In the genomic region with DNA sequence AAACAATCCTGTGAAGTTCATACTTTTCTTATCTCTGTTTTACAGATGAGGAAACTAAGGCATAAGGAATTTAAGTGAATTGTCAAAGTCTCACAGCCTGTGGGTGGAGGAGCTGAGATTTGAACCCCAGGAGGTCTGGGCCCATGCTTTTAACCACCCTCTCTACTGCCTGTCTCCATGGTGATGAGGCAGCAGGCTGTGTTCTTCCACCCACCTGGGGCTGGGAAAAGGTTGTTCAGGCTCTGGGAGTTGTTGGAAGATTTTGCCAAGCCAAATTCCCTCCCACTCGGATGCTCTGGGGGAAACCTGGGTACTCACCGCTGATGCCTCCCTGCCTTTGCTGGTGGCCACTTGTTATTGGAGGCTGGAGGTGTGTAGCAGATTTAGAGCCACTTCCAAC, we compare ENCODE assay signal across 21 cellular contexts. TPM values are rescaled to one million over a fixed set of nuclear protein-coding genes. Genes with fewer than 3 reads are reported as not detected.
DNase-seq lines count a peak whose midpoint lies in the region; ATAC-seq, FAIRE-seq and TF ChIP-seq lines count a peak whose summit lies in the region.
"Had no signal": no experiment of that assay in that cellular context is flagged by ENCODE, and none has a peak within 500 bp of the region (broad histone marks: within the 10 kb centered on the region; RNA-seq: fewer than 3 reads in every experiment).

No MANE protein-coding gene starts in this region.

- H3K4me3 ChIP-seq in left ventricle myocardium inferior (no peak overlapping the region), GM12878 (no peak overlapping the region), thyroid gland (replicated peaks in 1 of 3) (no peak overlapping the region)
- H3K4me3 ChIP-seq: right lobe of liver, tibial nerve had no signal

- TF ChIP-seq EP300 in GM12878 (IDR thresholded peaks at IDR 0.05; ENCODE audit: borderline replicate concordance in 1 of 2, control insufficient read depth in 1 of 2, low read depth in 2 of 2, low read length in 2 of 2) = no peak

- ATAC-seq in GM12878 (no peak), foreskin keratinocyte (no peak)
- ATAC-seq: activated T-cell treated with anti-CD3 and anti-CD28 coated beads, Interleukin-2, amount 50 U/mL, for 72 hours; right lobe of liver had no signal

- 68% methylated on average over 2 of the region's 2 CpGs for WGBS in GM12878 (ENCODE audit: insufficient coverage, insufficient replicate concordance, low lambda C conversion rate, missing lambda C conversion rate)
- 20 to 48% methylated on average over 1 to 2 of the region's 2 CpGs for WGBS in thyroid gland, 2 donors

- no peak for FAIRE-seq in GM12878 (lab: Jason Lieb, UNC)

- no peaks in the 10 kb centered on the region for H3K9me3 ChIP-seq in left ventricle myocardium inferior (replicated peaks)
- H3K9me3 ChIP-seq in GM12878 (replicated peaks; ENCODE audit: control insufficient read depth, insufficient read depth, low read length) = no peaks in the 10 kb centered on the region
- no peaks in the 10 kb centered on the region for H3K9me3 ChIP-seq in thyroid gland
- H3K9me3 ChIP-seq: right lobe of liver, tibial nerve had no signal

- H4K20me1 ChIP-seq in GM12878 (ENCODE audit: control insufficient read depth, insufficient read depth) = no peaks in the 10 kb centered on the region

- H3K27ac ChIP-seq in left ventricle myocardium inferior (replicated peaks) (peak overlapping the region; percentile 99), GM12878 (ENCODE audit: control insufficient read depth, insufficient read depth) (no peak overlapping the region), layer of hippocampus (ENCODE audit: low read depth, low read length) (peak overlapping the region; percentile 38), thyroid gland (no peak overlapping the region), foreskin keratinocyte (no peak overlapping the region)
- H3K27ac ChIP-seq: right lobe of liver, RWPE1 had no signal

- no peaks in the 10 kb centered on the region for H3K27me3 ChIP-seq in left ventricle myocardium inferior (ENCODE audit: low read depth)
- H3K27me3 ChIP-seq in GM12878 (replicated peaks in 1 of 2; ENCODE audit: control insufficient read depth in 2 of 2, insufficient read depth in 2 of 2, low read length in 1 of 2) = no peaks in the 10 kb centered on the region
- peaks cover 2% of the 10 kb centered on the region for H3K27me3 ChIP-seq in layer of hippocampus (ENCODE audit: control insufficient read depth, insufficient read depth, low read length)
- no peaks in the 10 kb centered on the region for H3K27me3 ChIP-seq in thyroid gland
- peaks cover 3% of the 10 kb centered on the region for H3K27me3 ChIP-seq in foreskin keratinocyte
- H3K27me3 ChIP-seq: right lobe of liver, tibial nerve had no signal

- RAD21 ChIA-PET in GM12878 (lab: Charles Lee; ENCODE audit: unreplicated experiment) = interaction anchor here (1.3 to 2.7 kb wide), 3 partner anchors 10 to 132 kb away, joined by 3 to 15 read pairs (median 3); no protein-coding TSS in a partner anchor

- intact Hi-C loops in left ventricle myocardium inferior (cut with micrococcal nuclease) = no loop called here
- intact Hi-C loops in cardiac septum (cut with DNase I) = no loop called here
- intact Hi-C loops in GM12878 (cut with micrococcal nuclease; ENCODE audit: unreplicated experiment) = loop anchor here (10.0 kb wide), 1 partner anchor 167 kb away; no protein-coding TSS in a partner anchor
- intact Hi-C loops in thyroid gland (cut with DNase I) = no loop called here

- H3K4me1 ChIP-seq in left ventricle myocardium inferior (peaks cover 96% of the 10 kb centered on the region), GM12878 (ENCODE audit: control insufficient read depth, insufficient read depth, low read length) (peaks cover 40% of the 10 kb centered on the region), thyroid gland (peaks cover 5 to 43% of the 10 kb centered on the region in 2 donors), foreskin keratinocyte (peaks cover under 1% of the 10 kb centered on the region)

- H2AFZ ChIP-seq in GM12878 (ENCODE audit: control insufficient read depth, low read depth, low read length) = no peak overlapping the region

- TF ChIP-seq POLR2A in GM12878 (IDR thresholded peaks at IDR 0.05; ENCODE audit: low read depth, low read length) = no peak
- no peak for TF ChIP-seq POLR2A in thyroid gland (IDR thresholded peaks at IDR 0.05)

- H3K36me3 ChIP-seq in left ventricle myocardium inferior (no peaks in the 10 kb centered on the region), GM12878 (ENCODE audit: control insufficient read depth in 2 of 2, insufficient read depth in 2 of 2, low read length in 1 of 2) (no peaks in the 10 kb centered on the region), thyroid gland (no peaks in the 10 kb centered on the region)
- H3K36me3 ChIP-seq: right lobe of liver, tibial nerve had no signal

- in situ Hi-C loops in GM12878 (cut with MboI) = no loop called here

- H3K79me2 ChIP-seq in GM12878 (ENCODE audit: control insufficient read depth, insufficient read depth, low read length) = peaks cover 24% of the 10 kb centered on the region

- BruUV-seq in GM12878 (replicated peaks; lab: Mats Ljungman, UMichigan) = no TSS peak

- H3K9ac ChIP-seq in GM12878 (ENCODE audit: control insufficient read depth, insufficient read depth, low read length) = no peak overlapping the region

- 0 out of 2 replicates have a peak overlapping the region, but pooled peaks have one; percentile 96 for H3K4me2 ChIP-seq in GM12878 (ENCODE audit: control insufficient read depth, insufficient read depth)

- no peak for TF ChIP-seq CTCF in left ventricle myocardium inferior (IDR thresholded peaks at IDR 0.05; ENCODE audit: borderline replicate concordance)
- TF ChIP-seq CTCF in GM12878 (IDR thresholded peaks at IDR 0.05 in 2 of 3, conservative IDR thresholded peaks at IDR 0.05 in 1 of 3; ENCODE audit: control insufficient read depth in 2 of 3, extremely low read depth in 1 of 3, insufficient read depth in 1 of 3, low read depth in 3 of 3, low read length in 3 of 3) = no peak
- TF ChIP-seq CTCF in thyroid gland (IDR thresholded peaks at IDR 0.05) = no peak
- no peak for TF ChIP-seq CTCF in foreskin keratinocyte (conservative IDR thresholded peaks at IDR 0.05)

- CTCF ChIA-PET in GM12878 (lab: Yijun Ruan, JAX) = interaction anchor here (1.5 to 1.7 kb wide), 2 partner anchors 11 to 60 kb away, joined by 4 read pairs; no protein-coding TSS in a partner anchor

- TF ChIP-seq RAD21 in GM12878 (IDR thresholded peaks at IDR 0.05; ENCODE audit: insufficient read depth, low read depth, low read length) = no peak

- POLR2A ChIA-PET in GM12878 (lab: Charles Lee) = interaction anchor here (1.3 to 1.4 kb wide), 2 partner anchors 32 to 206 kb away, joined by 3 to 4 read pairs; no protein-coding TSS in a partner anchor

- SMC1A ChIA-PET in GM12878 (lab: Charles Lee; ENCODE audit: uncharacterized antibody, unreplicated experiment) = interaction anchor here (1.8 kb wide), 1 partner anchor 32 kb away, joined by 4 read pairs; no protein-coding TSS in a partner anchor

- DNase-seq in left ventricle myocardium inferior (no peak), cardiac septum (ENCODE audit: low spot score) (no peak), GM12878 (ENCODE audit: low read depth, low spot score) (no peak), thyroid gland (no peak), foreskin keratinocyte (no peak), epidermal melanocyte (ENCODE audit: insufficient read length, low spot score) (no peak)
- no peak for DNase-seq in activated effector memory CD4-positive, alpha-beta T cell treated with anti-CD3 and anti-CD28 coated beads, Interleukin-2, amount 50 U/mL, for 16 hours
- DNase-seq: activated CD4-positive, CD25-positive, alpha-beta regulatory T cell treated with anti-CD3 and anti-CD28 coated beads, Interleukin-2, amount 50 U/mL, for 72 hours; activated naive CD4-positive, alpha-beta T cell treated with anti-CD3 and anti-CD28 coated beads, Interleukin-2, amount 50 U/mL, for 16 hours; activated T-cell treated with anti-CD3 and anti-CD28 coated beads, Interleukin-2, amount 50 U/mL, for 72 hours; cortex of kidney; DMS153; H9; islet precursor cell; mesenchymal stem cell; NCI-H1092; NCI-H2029 treated with DMSO at 0.1 percent for 48 hours; right lobe of liver had no signal

RNA-seq across cellular contexts. Expression of gene SYNPO, which starts 18.3 kb away (rescaled TPM):
- total RNA-seq in left ventricle myocardium inferior = 715 TPM
- 829 TPM for total RNA-seq in cardiac septum
- 27.3 and 29.8 TPM in 2 replicates for total RNA-seq in GM12878 (2013; cell fraction: nucleolus; rRNA removed)
- total RNA-seq in GM12878 (2014; rRNA removed) = 3.3 and 3.4 TPM in 2 replicates
- 4.4 and 4.5 TPM in 2 replicates for total RNA-seq in GM12878 (2014; rRNA removed; fragmentation: Illumina TruSeq; extraction: Trizol)
- total RNA-seq in GM12878 (2021) = 21.0 and 21.8 TPM in 2 replicates
- 10.8 TPM for polyA plus RNA-seq in GM12878 (2011; ENCODE audit: low read depth)
- 11.0 and 18.3 TPM in 2 replicates for polyA plus RNA-seq in GM12878 (2011; rRNA removed)
- polyA plus RNA-seq in GM12878 (2011; cell fraction: cytosol; rRNA removed) = 24.0 and 25.6 TPM in 2 replicates
- 20.3 and 21.1 TPM in 2 replicates for polyA plus RNA-seq in GM12878 (2011; cell fraction: nucleus; rRNA removed)
- 19.5 and 20.5 TPM in 2 replicates for polyA plus RNA-seq in GM12878 (2012)
- polyA plus RNA-seq in GM12878 (2014; fragmentation: Illumina TruSeq; extraction: Trizol) = 8.7 and 9.4 TPM in 2 replicates
- polyA plus RNA-seq in GM12878 (2014; fragmentation: Nextera tagmentation; extraction: Ambion mirVana) = 1 to 10 TPM; 1.9 to 2.3 TPM
- polyA plus RNA-seq in GM12878 (2014; rRNA removed) = 10.1 and 10.7 TPM in 2 replicates
- polyA plus RNA-seq in GM12878 (2016; fragmentation: Nextera tagmentation; extraction: Ambion mirVana) = 1 to 10 TPM in 1 of 2 experiments, under 1 TPM in 1; 0.77 to 2.0 TPM
- polyA minus RNA-seq in GM12878 (2011; rRNA and poly(A)+ RNA removed) = 18.7 and 24.1 TPM in 2 replicates
- 10.3 and 10.8 TPM in 2 replicates for polyA minus RNA-seq in GM12878 (2011; cell fraction: cytosol; rRNA and poly(A)+ RNA removed)
- 7.5 and 11.7 TPM in 2 replicates for polyA minus RNA-seq in GM12878 (2011; cell fraction: nucleus; rRNA and poly(A)+ RNA removed)
- 10 to 100 TPM in 3 of 4 donors, 1 to 10 TPM in 1; 8.8 to 19.3 (median 14.1) TPM for total RNA-seq in thyroid gland
- total RNA-seq in foreskin keratinocyte = 8.8 and 10.1 TPM in 2 replicates
- polyA plus RNA-seq in foreskin keratinocyte = 6.9 and 7.0 TPM in 2 replicates

RNA-seq across cellular contexts. Expression of gene MYOZ3, which starts 38.9 kb away (rescaled TPM):
- 6.2 TPM for total RNA-seq in left ventricle myocardium inferior
- 10.0 TPM for total RNA-seq in cardiac septum
- not detected in 2 replicates for total RNA-seq in GM12878 (2013; cell fraction: nucleolus; rRNA removed)
- 1.1 TPM in 1 of 2 replicates, not detected in the other for total RNA-seq in GM12878 (2014; rRNA removed)
- total RNA-seq in GM12878 (2014; rRNA removed; fragmentation: Illumina TruSeq; extraction: Trizol) = 0.04 TPM in 1 of 2 replicates, not detected in the other
- 0.18 TPM in 1 of 2 replicates, not detected in the other for total RNA-seq in GM12878 (2021)
- not detected for polyA plus RNA-seq in GM12878 (2011; ENCODE audit: low read depth)
- not detected in 2 replicates for polyA plus RNA-seq in GM12878 (2011; rRNA removed)
- polyA plus RNA-seq in GM12878 (2011; cell fraction: cytosol; rRNA removed) = not detected in 2 replicates
- polyA plus RNA-seq in GM12878 (2011; cell fraction: nucleus; rRNA removed) = 0.03 TPM in 1 of 2 replicates, not detected in the other
- 0.11 and 0.18 TPM in 2 replicates for polyA plus RNA-seq in GM12878 (2012)
- polyA plus RNA-seq in GM12878 (2014; fragmentation: Illumina TruSeq; extraction: Trizol) = 0.09 and 0.10 TPM in 2 replicates
- polyA plus RNA-seq in GM12878 (2014; fragmentation: Nextera tagmentation; extraction: Ambion mirVana) = not detected
- polyA plus RNA-seq in GM12878 (2014; rRNA removed) = 0.08 and 0.62 TPM in 2 replicates
- polyA plus RNA-seq in GM12878 (2016; fragmentation: Nextera tagmentation; extraction: Ambion mirVana) = under 1 TPM in 1 of 2 experiments, not detected in 1; 0.11 TPM
- polyA minus RNA-seq in GM12878 (2011; rRNA and poly(A)+ RNA removed) = not detected in 2 replicates
- not detected in 2 replicates for polyA minus RNA-seq in GM12878 (2011; cell fraction: cytosol; rRNA and poly(A)+ RNA removed)
- not detected in 2 replicates for polyA minus RNA-seq in GM12878 (2011; cell fraction: nucleus; rRNA and poly(A)+ RNA removed)
- under 1 TPM in 3 of 4 donors, not detected in 1; 0.11 to 0.29 (median 0.13) TPM for total RNA-seq in thyroid gland
- 0.34 and 0.53 TPM in 2 replicates for total RNA-seq in foreskin keratinocyte
- 0.33 and 0.35 TPM in 2 replicates for polyA plus RNA-seq in foreskin keratinocyte

Comparison
In these comparisons a context has a peak if more than half of its experiments do, and no peak if none do; other contexts are left out.
1. H3K27ac ChIP-seq: peak in left ventricle myocardium inferior (single experiment) and layer of hippocampus (single experiment); none in GM12878 (single experiment), thyroid gland (0 of 3) and foreskin keratinocyte (single experiment).
2. RNA of gene SYNPO, which starts 18.3 kb away (total RNA-seq): 829 TPM in cardiac septum (single experiment) and 715 TPM in left ventricle myocardium inferior (single experiment); 8.8 to 19.3 TPM in thyroid gland, 8.8 to 10.1 TPM in foreskin keratinocyte and 3.3 to 29.8 TPM in GM12878; every median in the first group is over 10 times any median in the second.